ENCODE assay signal across 9 cellular contexts in genomic region chr3:146189519-146190173, GRCh38. TPM values are rescaled to one million over a fixed set of nuclear protein-coding genes. Genes with fewer than 3 reads are reported as not detected.
DNase-seq lines count a peak whose midpoint lies in the region; ATAC-seq, FAIRE-seq and TF ChIP-seq lines count a peak whose summit lies in the region.
"Had no signal": no experiment of that assay in that cellular context is flagged by ENCODE, and none has a peak within 500 bp of the region (broad histone marks: within the 10 kb centered on the region; RNA-seq: fewer than 3 reads in every experiment).

No MANE protein-coding gene starts in this region.

- no peaks in the 10 kb centered on the region for H3K4me1 Mint-ChIP-seq in activated T-helper 17 cell treated with anti-CD3 and anti-CD28 coated beads, Interleukin-2, amount 50 U/mL, for 72 hours

- H3K27ac ChIP-seq in right atrium auricular region (no peak overlapping the region), small intestine (ENCODE audit: low read depth in 1 of 2, low read length in 1 of 2) (no peak overlapping the region)
- H3K27ac ChIP-seq: BLaER1 had no signal

- TF ChIP-seq CTCF in GM20000 (IDR thresholded peaks at IDR 0.05; ENCODE audit: extremely low read depth, missing control alignments) (peak; percentile 58), right atrium auricular region (IDR thresholded peaks at IDR 0.05) (peak; percentile 65 to 80)

- H3K9me3 Mint-ChIP-seq in activated T-helper 17 cell treated with anti-CD3 and anti-CD28 coated beads, Interleukin-2, amount 50 U/mL, for 72 hours = no peaks in the 10 kb centered on the region

- no peaks in the 10 kb centered on the region for H3K36me3 Mint-ChIP-seq in activated T-helper 17 cell treated with anti-CD3 and anti-CD28 coated beads, Interleukin-2, amount 50 U/mL, for 72 hours (ENCODE audit: low read depth)

- no peak overlapping the region for H3K4me3 Mint-ChIP-seq in activated T-helper 17 cell treated with anti-CD3 and anti-CD28 coated beads, Interleukin-2, amount 50 U/mL, for 72 hours

- peaks cover 0 to 5% of the 10 kb centered on the region in 2 donors for H3K4me1 ChIP-seq in right atrium auricular region
- H3K4me1 ChIP-seq in small intestine (ENCODE audit: control insufficient read depth in 2 of 2, insufficient read depth in 1 of 2, low read depth in 1 of 2, low read length in 1 of 2) = no peaks in the 10 kb centered on the region
- H3K4me1 ChIP-seq: BLaER1 had no signal

- no peak for FAIRE-seq in small intestine (lab: Jason Lieb, UNC)

- ATAC-seq in HG03442 (IDR thresholded peaks at IDR 0.05; ENCODE audit: unreplicated experiment) = peak; percentile 94
- peak; percentile 60 for ATAC-seq in activated T-helper 17 cell treated with anti-CD3 and anti-CD28 coated beads, Interleukin-2, amount 50 U/mL, for 72 hours (replicated peaks)

- H3K4me3 ChIP-seq in right atrium auricular region (no peak overlapping the region), small intestine (ENCODE audit: low read depth in 1 of 2, low read length in 2 of 2) (no peak overlapping the region)
- H3K4me3 ChIP-seq: BLaER1 had no signal

- 2 to 9% (median 5%) methylated on average over 6 of the region's 6 CpGs for WGBS in small intestine, 3 donors

- H3K27me3 ChIP-seq in right atrium auricular region (no peaks in the 10 kb centered on the region), small intestine (ENCODE audit: control insufficient read depth in 2 of 2, insufficient read depth in 2 of 2, low read length in 2 of 2) (no peaks in the 10 kb centered on the region)
- H3K27me3 ChIP-seq: BLaER1 had no signal

- H3K9me3 ChIP-seq in right atrium auricular region (no peaks in the 10 kb centered on the region), small intestine (ENCODE audit: control insufficient read depth, low read depth) (no peaks in the 10 kb centered on the region)
- H3K9me3 ChIP-seq: BLaER1 had no signal

- no peak overlapping the region for H3K27ac Mint-ChIP-seq in activated T-helper 17 cell treated with anti-CD3 and anti-CD28 coated beads, Interleukin-2, amount 50 U/mL, for 72 hours

- peaks cover 9% of the 10 kb centered on the region for H3K27me3 Mint-ChIP-seq in activated T-helper 17 cell treated with anti-CD3 and anti-CD28 coated beads, Interleukin-2, amount 50 U/mL, for 72 hours

- H3K36me3 ChIP-seq in right atrium auricular region (peaks cover 11% of the 10 kb centered on the region), small intestine (ENCODE audit: control insufficient read depth in 2 of 2, insufficient read depth in 2 of 2, low read length in 2 of 2) (no peaks in the 10 kb centered on the region)
- H3K36me3 ChIP-seq: BLaER1 had no signal

- peak; percentile 85 for DNase-seq in DMS 273 (lab: John Stamatoyannopoulos, UW; ENCODE audit: unreplicated experiment)
- no peak for DNase-seq in DMS 273 treated with DMSO at 0.1 percent for 48 hours (lab: John Stamatoyannopoulos, UW)
- peak; percentile 44 for DNase-seq in GM20000 (ENCODE audit: low spot score)
- peak; percentile 41 to 84 for DNase-seq in NCI-H446 (lab: John Stamatoyannopoulos, UW)
- no peak for DNase-seq in right atrium auricular region (ENCODE audit: low spot score)
- DNase-seq in small intestine = peak; percentile 65

RNA-seq across cellular contexts. Expression of gene PLOD2, which starts 28.7 kb away (rescaled TPM):
- total RNA-seq in activated T-helper 17 cell treated with anti-CD3 and anti-CD28 coated beads, Interleukin-2, amount 50 U/mL, for 72 hours = 1 to 10 TPM; 3.7 to 6.6 TPM
- total RNA-seq in right atrium auricular region = 10 to 100 TPM; 18.2 to 30.5 TPM
- polyA plus RNA-seq in small intestine = 10 to 100 TPM; 17.8 to 23.5 (median 19.5) TPM

Comparison
In these comparisons a context has a peak if more than half of its experiments do, and no peak if none do; other contexts are left out.
1. DNase-seq: peak in DMS 273 (single experiment), GM20000 (single experiment), NCI-H446 (2 of 2) and small intestine (single experiment); none in DMS 273 treated with DMSO at 0.1 percent for 48 hours (single experiment) and right atrium auricular region (single experiment).